1 cellular context compared by ENCODE assay signal in genomic region chr16:22252317-22252716, GRCh38.
A peak's percentile ranks its signal among the peaks of the same experiment; 100 is the strongest.
TF ChIP-seq lines count a peak whose summit lies in the region.

No MANE protein-coding gene starts in this region.

TF ChIP-seq in HepG2, 621 proteins besides CTCF, POLR2A, EP300 and RAD21:
- TF ChIP-seq RBM39 (IDR thresholded peaks at IDR 0.05; ENCODE audit: low read depth, low read length, poor library complexity, severe bottlenecking) = no peak
- TF ChIP-seq ZNF354B (CRISPR knock-in tag; IDR thresholded peaks at IDR 0.05) = no peak
- no peak for TF ChIP-seq ZSCAN5A (CRISPR knock-in tag; IDR thresholded peaks at IDR 0.05; ENCODE audit: borderline replicate concordance)
- 0 out of 2 replicates have a peak, but pooled peaks have one; percentile 11 for TF ChIP-seq NFYC (CRISPR knock-in tag; IDR thresholded peaks at IDR 0.05)
- TF ChIP-seq ATF4 (CRISPR knock-in tag; IDR thresholded peaks at IDR 0.05) = no peak
- TF ChIP-seq ZNF75D (CRISPR knock-in tag; IDR thresholded peaks at IDR 0.05; ENCODE audit: borderline replicate concordance) = no peak
- TF ChIP-seq ZNF674 (CRISPR knock-in tag; IDR thresholded peaks at IDR 0.05; ENCODE audit: low read depth) = no peak
- TF ChIP-seq ZNF441 (CRISPR knock-in tag; IDR thresholded peaks at IDR 0.05; ENCODE audit: borderline replicate concordance) = 0 out of 2 replicates have a peak, but pooled peaks have one; percentile 2
